12 cellular contexts compared by ENCODE assay signal in the genomic region with DNA sequence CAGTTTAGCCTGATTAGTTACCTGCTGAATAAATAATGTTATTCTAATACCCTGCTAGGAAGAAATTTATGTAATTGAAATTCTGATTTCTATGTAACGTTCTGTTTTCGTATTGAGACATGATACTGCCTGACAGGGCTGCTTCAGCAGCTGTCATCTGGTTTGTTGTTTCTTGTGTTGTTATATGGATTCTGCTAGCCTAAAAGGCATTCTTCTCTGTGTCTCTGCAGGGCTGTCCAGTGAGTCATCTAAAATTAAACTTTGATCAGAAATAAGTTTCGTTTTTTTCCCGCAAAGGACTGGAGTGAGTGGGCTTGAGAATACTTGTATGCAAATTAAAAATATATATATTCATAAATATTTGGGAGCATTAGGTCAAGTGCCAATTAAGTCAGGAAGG.
DNase-seq lines count a peak whose midpoint lies in the region; ATAC-seq and TF ChIP-seq lines count a peak whose summit lies in the region.
"Had no signal": no experiment of that assay in that cellular context is flagged by ENCODE, and none has a peak within 500 bp of the region (broad histone marks: within the 10 kb centered on the region; RNA-seq: fewer than 3 reads in every experiment).

No MANE protein-coding gene starts in this region.

- no peak for ATAC-seq in effector memory CD8-positive, alpha-beta T cell (replicated peaks)
- ATAC-seq in HG02678 (IDR thresholded peaks at IDR 0.05; ENCODE audit: unreplicated experiment), result no peak
- ATAC-seq: mucosa of descending colon had no signal

- H3K79me2 ChIP-seq in osteoblast (ENCODE audit: insufficient read depth, low read length), result peaks cover 100% of the 10 kb centered on the region

- H3K36me3 ChIP-seq in osteoblast (ENCODE audit: insufficient read depth, low read length), result no peaks in the 10 kb centered on the region

- peaks cover 63 to 78% of the 10 kb centered on the region in 2 donors for H3K4me1 Mint-ChIP-seq in effector memory CD8-positive, alpha-beta T cell (ENCODE audit: low read depth in 2 of 2)

- H3K27ac Mint-ChIP-seq in effector memory CD8-positive, alpha-beta T cell, result peak overlapping the region; percentile 87 to 92

- peak overlapping the region; percentile 71 for H3K4me2 ChIP-seq in osteoblast (ENCODE audit: insufficient read depth, low read length)

- H3K27me3 Mint-ChIP-seq in effector memory CD8-positive, alpha-beta T cell, result no peaks in the 10 kb centered on the region

- TF ChIP-seq CTCF in osteoblast (IDR thresholded peaks at IDR 0.05; ENCODE audit: extremely low read depth, low read depth, low read length), result no peak

- H2AFZ ChIP-seq in osteoblast (ENCODE audit: low read length), result no peak overlapping the region

- DNase-seq in EL (peak; percentile 75), RPMI7951 (ENCODE audit: low read depth) (peak; percentile 50), osteoblast (ENCODE audit: insufficient read length, low spot score, missing footprints) (peak; percentile 25), KG1 (lab: John Stamatoyannopoulos, UW) (no peak), NCI-H1930 (lab: John Stamatoyannopoulos, UW) (no peak)
- no peak for DNase-seq in effector memory CD8-positive, alpha-beta T cell
- DNase-seq: activated T-cell treated with anti-CD3 and anti-CD28 coated beads, Interleukin-2, amount 50 U/mL, for 48 hours; DMS 273 treated with DMSO at 0.1 percent for 48 hours; mucosa of descending colon; NCI-H510A treated with DMSO at 0.1 percent for 48 hours; testis had no signal

- H3K9me3 ChIP-seq in osteoblast (ENCODE audit: low read depth, low read length), result no peaks in the 10 kb centered on the region
- H3K9me3 ChIP-seq: mucosa of descending colon, testis had no signal

- peaks cover 47% of the 10 kb centered on the region for H3K4me1 ChIP-seq in osteoblast (ENCODE audit: insufficient read depth, low read length)

- peak overlapping the region; percentile 57 for H3K27ac ChIP-seq in osteoblast (ENCODE audit: low read depth, low read length)
- H3K27ac ChIP-seq: testis had no signal

- no peak overlapping the region for H3K4me3 Mint-ChIP-seq in effector memory CD8-positive, alpha-beta T cell

- H3K36me3 Mint-ChIP-seq in effector memory CD8-positive, alpha-beta T cell (ENCODE audit: insufficient read depth), result peaks cover 29% of the 10 kb centered on the region

- no peaks in the 10 kb centered on the region for H3K27me3 ChIP-seq in osteoblast (ENCODE audit: insufficient read depth, low read length)
- H3K27me3 ChIP-seq: testis had no signal

- H3K4me3 ChIP-seq in osteoblast (ENCODE audit: insufficient read depth, low read length), result peak overlapping the region; percentile 18
- H3K4me3 ChIP-seq: mucosa of descending colon, testis had no signal

- H4K20me1 ChIP-seq in osteoblast (ENCODE audit: insufficient read depth, low read length), result peaks cover 76% of the 10 kb centered on the region

- no peaks in the 10 kb centered on the region for H3K9me3 Mint-ChIP-seq in effector memory CD8-positive, alpha-beta T cell

Comparison
In these comparisons a context has a peak if more than half of its experiments do, and no peak if none do; other contexts are left out.
1. DNase-seq: peak in EL (single experiment), RPMI7951 (single experiment) and osteoblast (single experiment); none in effector memory CD8-positive, alpha-beta T cell (0 of 3), KG1 (single experiment) and NCI-H1930 (0 of 2).